ENCODE assay signal across 7 cellular contexts in the genomic region with DNA sequence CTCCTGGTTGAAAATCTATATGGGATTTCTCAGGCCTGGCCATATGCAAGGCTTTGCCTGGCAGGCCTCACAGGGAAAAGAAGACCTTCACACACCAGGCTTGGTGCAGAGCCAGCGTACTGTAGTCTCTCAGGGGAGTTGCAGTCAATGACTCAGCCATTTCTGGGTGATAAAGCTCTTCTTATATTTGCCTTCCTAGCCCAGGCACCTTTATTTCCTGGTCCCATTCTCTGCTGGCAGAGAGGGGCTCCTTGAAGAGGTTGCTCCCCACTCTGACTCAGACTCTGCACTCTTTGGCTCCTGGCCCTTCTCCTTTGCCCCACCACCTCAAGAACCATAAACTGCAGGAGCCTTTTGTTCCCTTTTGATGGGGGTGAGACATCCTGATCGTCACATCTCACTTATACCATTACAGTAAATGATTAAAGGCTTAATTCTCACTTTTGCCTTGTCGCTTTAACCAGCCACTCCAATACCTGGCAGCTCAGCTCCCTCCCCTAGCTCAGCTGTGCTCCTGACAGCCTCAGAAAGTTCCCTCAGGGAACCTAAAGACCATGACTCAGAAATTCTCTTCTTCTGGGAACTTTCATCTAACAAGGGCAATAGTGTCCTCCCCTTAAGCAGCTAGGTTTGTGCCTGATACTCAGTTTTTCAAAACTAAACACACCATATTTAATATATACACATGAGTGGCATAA.
DNase-seq lines count a peak whose midpoint lies in the region; TF ChIP-seq lines count a peak whose summit lies in the region.
"Not testable (repeated sequence)": the region's sequence is repeated elsewhere in the genome, so short reads cannot be mapped to it uniquely, and the experiment has no call there.

No MANE protein-coding gene starts in this region.

- H3K4me3 ChIP-seq in colonic mucosa, neural progenitor cell: not testable (repeated sequence)

- peaks cover 15% of the 10 kb centered on the region for H3K4me1 Mint-ChIP-seq in neural progenitor cell

- H3K36me3 Mint-ChIP-seq in neural progenitor cell: not testable (repeated sequence)

- intact Hi-C loops in colonic mucosa (cut with DNase I): not testable (repeated sequence)

- H3F3A ChIP-seq in neural progenitor cell (ENCODE audit: low read depth): not testable (repeated sequence)

- not testable (repeated sequence) for H3K27me3 Mint-ChIP-seq in neural progenitor cell (ENCODE audit: insufficient read depth, low read depth)

- peak; percentile 97 for DNase-seq in Daoy (ENCODE audit: low read depth)
- DNase-seq in HT1080 (ENCODE audit: low read depth): peak; percentile 96
- peak; percentile 16 for DNase-seq in NCI-H2196 treated with DMSO at 0.1 percent for 48 hours (lab: John Stamatoyannopoulos, UW; ENCODE audit: unreplicated experiment)
- peak; percentile 27 for DNase-seq in T1000 (lab: John Stamatoyannopoulos, UW)
- DNase-seq in colonic mucosa: peak; percentile 85
- peak; percentile 6 for DNase-seq in hepatic stellate cell (ENCODE audit: low spot score)
- DNase-seq in neural progenitor cell (ENCODE audit: low spot score): not testable (repeated sequence)

- peak overlapping the region; percentile 88 for H3K27ac Mint-ChIP-seq in neural progenitor cell

- not testable (repeated sequence) for H3K4me1 ChIP-seq in colonic mucosa
- H3K4me1 ChIP-seq in neural progenitor cell: peaks cover 12% of the 10 kb centered on the region

- H3K4me3 Mint-ChIP-seq in neural progenitor cell: not testable (repeated sequence)

- H3K27ac ChIP-seq in colonic mucosa: peak overlapping the region; percentile 69
- H3K27ac ChIP-seq in neural progenitor cell: not testable (repeated sequence)

- not testable (repeated sequence) for H3K27me3 ChIP-seq in colonic mucosa, neural progenitor cell

- H3K9me3 Mint-ChIP-seq in neural progenitor cell: not testable (repeated sequence)

- not testable (repeated sequence) for H3K9ac ChIP-seq in colonic mucosa (ENCODE audit: low read depth in 2 of 2, low read length in 2 of 2); neural progenitor cell

- H3K79me2 ChIP-seq in neural progenitor cell (ENCODE audit: low read depth): not testable (repeated sequence)

- not testable (repeated sequence) for H4K20me1 ChIP-seq in neural progenitor cell (ENCODE audit: low read depth)

- not testable (repeated sequence) for H3K4me2 ChIP-seq in neural progenitor cell

- H2AFZ ChIP-seq in neural progenitor cell (replicated peaks): not testable (repeated sequence)

- TF ChIP-seq CTCF in colonic mucosa (IDR thresholded peaks at IDR 0.05); neural progenitor cell (IDR thresholded peaks at IDR 0.05): not testable (repeated sequence)

- H3K9me3 ChIP-seq in colonic mucosa; neural progenitor cell (ENCODE audit: low read depth): not testable (repeated sequence)

- not testable (repeated sequence) for H3K36me3 ChIP-seq in colonic mucosa, neural progenitor cell
